ENCODE assay signal across 1 cellular context in the genomic region with DNA sequence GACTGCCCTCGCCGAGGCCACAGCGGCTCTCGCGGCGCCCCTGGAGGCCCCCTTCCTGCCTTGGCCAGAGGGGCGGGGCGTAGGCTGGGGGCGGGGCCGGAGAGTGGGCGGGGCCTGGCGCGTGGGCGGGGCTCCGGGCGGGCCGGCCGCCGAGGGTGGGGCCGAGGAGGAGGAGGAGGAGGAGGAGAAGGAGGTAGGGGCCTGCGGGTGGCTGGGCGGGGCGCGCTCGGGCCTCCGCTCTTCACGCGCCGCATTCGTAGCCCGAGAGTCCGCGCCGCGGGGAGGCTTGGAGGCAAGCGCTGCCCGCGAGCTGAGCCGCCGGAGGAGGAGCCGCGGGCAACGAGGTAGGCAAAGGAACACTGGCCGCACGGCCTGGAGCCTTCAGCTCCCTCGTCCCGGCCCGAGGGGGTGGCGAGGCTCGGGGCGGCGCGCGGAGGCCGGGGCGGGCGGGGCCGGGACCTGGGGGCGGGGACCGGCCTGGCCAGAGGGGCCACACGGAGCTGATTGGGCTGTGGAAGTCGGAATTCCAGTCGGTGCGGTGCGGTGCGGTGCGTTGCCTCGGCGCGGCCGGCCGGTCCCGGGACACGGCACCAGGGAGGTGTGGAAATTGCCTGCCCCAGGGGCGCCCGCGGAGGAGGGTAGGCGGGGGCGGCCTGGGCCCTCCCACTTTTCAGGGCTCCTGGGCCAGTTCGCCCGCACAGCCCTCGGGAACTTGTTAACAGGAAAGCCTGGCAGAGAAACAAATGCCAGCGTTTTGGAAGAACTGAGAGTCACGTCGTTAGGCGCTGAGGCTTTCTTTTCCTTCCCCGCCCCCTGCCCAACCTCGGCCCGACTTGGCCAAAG.
A peak's percentile ranks its signal among the peaks of the same experiment; 100 is the strongest.
TF ChIP-seq lines count a peak whose summit lies in the region.

A gene with protein sequence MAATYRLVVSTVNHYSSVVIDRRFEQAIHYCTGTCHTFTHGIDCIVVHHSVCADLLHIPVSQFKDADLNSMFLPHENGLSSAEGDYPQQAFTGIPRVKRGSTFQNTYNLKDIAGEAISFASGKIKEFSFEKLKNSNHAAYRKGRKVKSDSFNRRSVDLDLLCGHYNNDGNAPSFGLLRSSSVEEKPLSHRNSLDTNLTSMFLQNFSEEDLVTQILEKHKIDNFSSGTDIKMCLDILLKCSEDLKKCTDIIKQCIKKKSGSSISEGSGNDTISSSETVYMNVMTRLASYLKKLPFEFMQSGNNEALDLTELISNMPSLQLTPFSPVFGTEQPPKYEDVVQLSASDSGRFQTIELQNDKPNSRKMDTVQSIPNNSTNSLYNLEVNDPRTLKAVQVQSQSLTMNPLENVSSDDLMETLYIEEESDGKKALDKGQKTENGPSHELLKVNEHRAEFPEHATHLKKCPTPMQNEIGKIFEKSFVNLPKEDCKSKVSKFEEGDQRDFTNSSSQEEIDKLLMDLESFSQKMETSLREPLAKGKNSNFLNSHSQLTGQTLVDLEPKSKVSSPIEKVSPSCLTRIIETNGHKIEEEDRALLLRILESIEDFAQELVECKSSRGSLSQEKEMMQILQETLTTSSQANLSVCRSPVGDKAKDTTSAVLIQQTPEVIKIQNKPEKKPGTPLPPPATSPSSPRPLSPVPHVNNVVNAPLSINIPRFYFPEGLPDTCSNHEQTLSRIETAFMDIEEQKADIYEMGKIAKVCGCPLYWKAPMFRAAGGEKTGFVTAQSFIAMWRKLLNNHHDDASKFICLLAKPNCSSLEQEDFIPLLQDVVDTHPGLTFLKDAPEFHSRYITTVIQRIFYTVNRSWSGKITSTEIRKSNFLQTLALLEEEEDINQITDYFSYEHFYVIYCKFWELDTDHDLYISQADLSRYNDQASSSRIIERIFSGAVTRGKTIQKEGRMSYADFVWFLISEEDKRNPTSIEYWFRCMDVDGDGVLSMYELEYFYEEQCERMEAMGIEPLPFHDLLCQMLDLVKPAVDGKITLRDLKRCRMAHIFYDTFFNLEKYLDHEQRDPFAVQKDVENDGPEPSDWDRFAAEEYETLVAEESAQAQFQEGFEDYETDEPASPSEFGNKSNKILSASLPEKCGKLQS (N-terminal part only) (plus strand): TSS at position 223 of the 843 bp plus-strand sequence. CDS start 35,771 bp downstream, outside the sequence.

TF ChIP-seq in WTC11, 78 proteins besides CTCF, POLR2A, EP300 and RAD21 (continued from another document):
- TF ChIP-seq, protein P1, sequence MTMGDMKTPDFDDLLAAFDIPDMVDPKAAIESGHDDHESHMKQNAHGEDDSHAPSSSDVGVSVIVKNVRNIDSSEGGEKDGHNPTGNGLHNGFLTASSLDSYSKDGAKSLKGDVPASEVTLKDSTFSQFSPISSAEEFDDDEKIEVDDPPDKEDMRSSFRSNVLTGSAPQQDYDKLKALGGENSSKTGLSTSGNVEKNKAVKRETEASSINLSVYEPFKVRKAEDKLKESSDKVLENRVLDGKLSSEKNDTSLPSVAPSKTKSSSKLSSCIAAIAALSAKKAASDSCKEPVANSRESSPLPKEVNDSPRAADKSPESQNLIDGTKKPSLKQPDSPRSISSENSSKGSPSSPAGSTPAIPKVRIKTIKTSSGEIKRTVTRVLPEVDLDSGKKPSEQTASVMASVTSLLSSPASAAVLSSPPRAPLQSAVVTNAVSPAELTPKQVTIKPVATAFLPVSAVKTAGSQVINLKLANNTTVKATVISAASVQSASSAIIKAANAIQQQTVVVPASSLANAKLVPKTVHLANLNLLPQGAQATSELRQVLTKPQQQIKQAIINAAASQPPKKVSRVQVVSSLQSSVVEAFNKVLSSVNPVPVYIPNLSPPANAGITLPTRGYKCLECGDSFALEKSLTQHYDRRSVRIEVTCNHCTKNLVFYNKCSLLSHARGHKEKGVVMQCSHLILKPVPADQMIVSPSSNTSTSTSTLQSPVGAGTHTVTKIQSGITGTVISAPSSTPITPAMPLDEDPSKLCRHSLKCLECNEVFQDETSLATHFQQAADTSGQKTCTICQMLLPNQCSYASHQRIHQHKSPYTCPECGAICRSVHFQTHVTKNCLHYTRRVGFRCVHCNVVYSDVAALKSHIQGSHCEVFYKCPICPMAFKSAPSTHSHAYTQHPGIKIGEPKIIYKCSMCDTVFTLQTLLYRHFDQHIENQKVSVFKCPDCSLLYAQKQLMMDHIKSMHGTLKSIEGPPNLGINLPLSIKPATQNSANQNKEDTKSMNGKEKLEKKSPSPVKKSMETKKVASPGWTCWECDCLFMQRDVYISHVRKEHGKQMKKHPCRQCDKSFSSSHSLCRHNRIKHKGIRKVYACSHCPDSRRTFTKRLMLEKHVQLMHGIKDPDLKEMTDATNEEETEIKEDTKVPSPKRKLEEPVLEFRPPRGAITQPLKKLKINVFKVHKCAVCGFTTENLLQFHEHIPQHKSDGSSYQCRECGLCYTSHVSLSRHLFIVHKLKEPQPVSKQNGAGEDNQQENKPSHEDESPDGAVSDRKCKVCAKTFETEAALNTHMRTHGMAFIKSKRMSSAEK (CRISPR knock-in tag; IDR thresholded peaks at IDR 0.05; ENCODE audit: borderline replicate concordance): no peak
- TF ChIP-seq, protein P2, sequence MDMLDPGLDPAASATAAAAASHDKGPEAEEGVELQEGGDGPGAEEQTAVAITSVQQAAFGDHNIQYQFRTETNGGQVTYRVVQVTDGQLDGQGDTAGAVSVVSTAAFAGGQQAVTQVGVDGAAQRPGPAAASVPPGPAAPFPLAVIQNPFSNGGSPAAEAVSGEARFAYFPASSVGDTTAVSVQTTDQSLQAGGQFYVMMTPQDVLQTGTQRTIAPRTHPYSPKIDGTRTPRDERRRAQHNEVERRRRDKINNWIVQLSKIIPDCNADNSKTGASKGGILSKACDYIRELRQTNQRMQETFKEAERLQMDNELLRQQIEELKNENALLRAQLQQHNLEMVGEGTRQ (CRISPR knock-in tag; IDR thresholded peaks at IDR 0.05): peak; percentile 35
- no peak for TF ChIP-seq CREM (CRISPR knock-in tag; IDR thresholded peaks at IDR 0.05)
- TF ChIP-seq FOXP1 (CRISPR knock-in tag; IDR thresholded peaks at IDR 0.05; ENCODE audit: borderline replicate concordance): 0 out of 2 replicates have a peak, but pooled peaks have one; percentile 25
- TF ChIP-seq ESRRA (CRISPR knock-in tag; IDR thresholded peaks at IDR 0.05; ENCODE audit: borderline replicate concordance): peak; percentile 53; the same call in 1 of the 2 replicates
- 0 out of 2 replicates have a peak, but pooled peaks have one; percentile 36 for TF ChIP-seq KAT7 (CRISPR knock-in tag; IDR thresholded peaks at IDR 0.05; ENCODE audit: borderline replicate concordance)
- TF ChIP-seq, protein P3, sequence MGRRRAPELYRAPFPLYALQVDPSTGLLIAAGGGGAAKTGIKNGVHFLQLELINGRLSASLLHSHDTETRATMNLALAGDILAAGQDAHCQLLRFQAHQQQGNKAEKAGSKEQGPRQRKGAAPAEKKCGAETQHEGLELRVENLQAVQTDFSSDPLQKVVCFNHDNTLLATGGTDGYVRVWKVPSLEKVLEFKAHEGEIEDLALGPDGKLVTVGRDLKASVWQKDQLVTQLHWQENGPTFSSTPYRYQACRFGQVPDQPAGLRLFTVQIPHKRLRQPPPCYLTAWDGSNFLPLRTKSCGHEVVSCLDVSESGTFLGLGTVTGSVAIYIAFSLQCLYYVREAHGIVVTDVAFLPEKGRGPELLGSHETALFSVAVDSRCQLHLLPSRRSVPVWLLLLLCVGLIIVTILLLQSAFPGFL (CRISPR knock-in tag; IDR thresholded peaks at IDR 0.05; ENCODE audit: borderline replicate concordance): no peak
- TF ChIP-seq GTF2I (CRISPR knock-in tag; conservative IDR thresholded peaks at IDR 0.05): no peak
- peak; percentile 20; the same call in 1 of the 2 replicates for TF ChIP-seq ZNF232 (CRISPR knock-in tag; IDR thresholded peaks at IDR 0.05)
- 0 out of 2 replicates have a peak, but pooled peaks have one; percentile 62 for TF ChIP-seq ZNF138 (CRISPR knock-in tag; conservative IDR thresholded peaks at IDR 0.05)
- TF ChIP-seq, protein P4, sequence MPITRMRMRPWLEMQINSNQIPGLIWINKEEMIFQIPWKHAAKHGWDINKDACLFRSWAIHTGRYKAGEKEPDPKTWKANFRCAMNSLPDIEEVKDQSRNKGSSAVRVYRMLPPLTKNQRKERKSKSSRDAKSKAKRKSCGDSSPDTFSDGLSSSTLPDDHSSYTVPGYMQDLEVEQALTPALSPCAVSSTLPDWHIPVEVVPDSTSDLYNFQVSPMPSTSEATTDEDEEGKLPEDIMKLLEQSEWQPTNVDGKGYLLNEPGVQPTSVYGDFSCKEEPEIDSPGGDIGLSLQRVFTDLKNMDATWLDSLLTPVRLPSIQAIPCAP (CRISPR knock-in tag; IDR thresholded peaks at IDR 0.05): no peak
- TF ChIP-seq, protein P5, sequence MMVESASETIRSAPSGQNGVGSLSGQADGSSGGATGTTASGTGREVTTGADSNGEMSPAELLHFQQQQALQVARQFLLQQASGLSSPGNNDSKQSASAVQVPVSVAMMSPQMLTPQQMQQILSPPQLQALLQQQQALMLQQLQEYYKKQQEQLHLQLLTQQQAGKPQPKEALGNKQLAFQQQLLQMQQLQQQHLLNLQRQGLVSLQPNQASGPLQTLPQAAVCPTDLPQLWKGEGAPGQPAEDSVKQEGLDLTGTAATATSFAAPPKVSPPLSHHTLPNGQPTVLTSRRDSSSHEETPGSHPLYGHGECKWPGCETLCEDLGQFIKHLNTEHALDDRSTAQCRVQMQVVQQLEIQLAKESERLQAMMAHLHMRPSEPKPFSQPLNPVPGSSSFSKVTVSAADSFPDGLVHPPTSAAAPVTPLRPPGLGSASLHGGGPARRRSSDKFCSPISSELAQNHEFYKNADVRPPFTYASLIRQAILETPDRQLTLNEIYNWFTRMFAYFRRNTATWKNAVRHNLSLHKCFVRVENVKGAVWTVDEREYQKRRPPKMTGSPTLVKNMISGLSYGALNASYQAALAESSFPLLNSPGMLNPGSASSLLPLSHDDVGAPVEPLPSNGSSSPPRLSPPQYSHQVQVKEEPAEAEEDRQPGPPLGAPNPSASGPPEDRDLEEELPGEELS (CRISPR knock-in tag; IDR thresholded peaks at IDR 0.05): peak; percentile 18; the same call in 1 of the 2 replicates
- TF ChIP-seq MXD4 (CRISPR knock-in tag; IDR thresholded peaks at IDR 0.05; ENCODE audit: borderline replicate concordance): no peak
- TF ChIP-seq NR1H2 (CRISPR knock-in tag; IDR thresholded peaks at IDR 0.05): no peak
- TF ChIP-seq, protein P6, sequence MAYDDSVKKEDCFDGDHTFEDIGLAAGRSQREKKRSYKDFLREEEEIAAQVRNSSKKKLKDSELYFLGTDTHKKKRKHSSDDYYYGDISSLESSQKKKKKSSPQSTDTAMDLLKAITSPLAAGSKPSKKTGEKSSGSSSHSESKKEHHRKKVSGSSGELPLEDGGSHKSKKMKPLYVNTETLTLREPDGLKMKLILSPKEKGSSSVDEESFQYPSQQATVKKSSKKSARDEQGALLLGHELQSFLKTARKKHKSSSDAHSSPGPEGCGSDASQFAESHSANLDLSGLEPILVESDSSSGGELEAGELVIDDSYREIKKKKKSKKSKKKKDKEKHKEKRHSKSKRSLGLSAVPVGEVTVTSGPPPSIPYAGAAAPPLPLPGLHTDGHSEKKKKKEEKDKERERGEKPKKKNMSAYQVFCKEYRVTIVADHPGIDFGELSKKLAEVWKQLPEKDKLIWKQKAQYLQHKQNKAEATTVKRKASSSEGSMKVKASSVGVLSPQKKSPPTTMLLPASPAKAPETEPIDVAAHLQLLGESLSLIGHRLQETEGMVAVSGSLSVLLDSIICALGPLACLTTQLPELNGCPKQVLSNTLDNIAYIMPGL (CRISPR knock-in tag; IDR thresholded peaks at IDR 0.05): peak; percentile 51; the same call in 1 of the 2 replicates
- no peak for TF ChIP-seq NFATC4 (CRISPR knock-in tag; IDR thresholded peaks at IDR 0.05)
- TF ChIP-seq SP1 (CRISPR knock-in tag; conservative IDR thresholded peaks at IDR 0.05): peak; percentile 68
- peak; percentile 8; the same call in 1 of the 2 replicates for TF ChIP-seq ZBTB21 (CRISPR knock-in tag; IDR thresholded peaks at IDR 0.05; ENCODE audit: borderline replicate concordance)
- TF ChIP-seq, protein P7, sequence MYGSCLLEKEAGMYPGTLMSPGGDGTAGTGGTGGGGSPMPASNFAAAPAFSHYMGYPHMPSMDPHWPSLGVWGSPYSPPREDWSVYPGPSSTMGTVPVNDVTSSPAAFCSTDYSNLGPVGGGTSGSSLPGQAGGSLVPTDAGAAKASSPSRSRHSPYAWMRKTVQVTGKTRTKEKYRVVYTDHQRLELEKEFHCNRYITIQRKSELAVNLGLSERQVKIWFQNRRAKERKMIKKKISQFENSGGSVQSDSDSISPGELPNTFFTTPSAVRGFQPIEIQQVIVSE (CRISPR knock-in tag; IDR thresholded peaks at IDR 0.05; ENCODE audit: borderline replicate concordance): no peak
- TF ChIP-seq ZNF416 (CRISPR knock-in tag; IDR thresholded peaks at IDR 0.05): no peak
- 0 out of 2 replicates have a peak, but pooled peaks have one; percentile 20 for TF ChIP-seq FOXK1 (CRISPR knock-in tag; IDR thresholded peaks at IDR 0.05)
